ENCODE assay signal across 21 cellular contexts in the genomic region with DNA sequence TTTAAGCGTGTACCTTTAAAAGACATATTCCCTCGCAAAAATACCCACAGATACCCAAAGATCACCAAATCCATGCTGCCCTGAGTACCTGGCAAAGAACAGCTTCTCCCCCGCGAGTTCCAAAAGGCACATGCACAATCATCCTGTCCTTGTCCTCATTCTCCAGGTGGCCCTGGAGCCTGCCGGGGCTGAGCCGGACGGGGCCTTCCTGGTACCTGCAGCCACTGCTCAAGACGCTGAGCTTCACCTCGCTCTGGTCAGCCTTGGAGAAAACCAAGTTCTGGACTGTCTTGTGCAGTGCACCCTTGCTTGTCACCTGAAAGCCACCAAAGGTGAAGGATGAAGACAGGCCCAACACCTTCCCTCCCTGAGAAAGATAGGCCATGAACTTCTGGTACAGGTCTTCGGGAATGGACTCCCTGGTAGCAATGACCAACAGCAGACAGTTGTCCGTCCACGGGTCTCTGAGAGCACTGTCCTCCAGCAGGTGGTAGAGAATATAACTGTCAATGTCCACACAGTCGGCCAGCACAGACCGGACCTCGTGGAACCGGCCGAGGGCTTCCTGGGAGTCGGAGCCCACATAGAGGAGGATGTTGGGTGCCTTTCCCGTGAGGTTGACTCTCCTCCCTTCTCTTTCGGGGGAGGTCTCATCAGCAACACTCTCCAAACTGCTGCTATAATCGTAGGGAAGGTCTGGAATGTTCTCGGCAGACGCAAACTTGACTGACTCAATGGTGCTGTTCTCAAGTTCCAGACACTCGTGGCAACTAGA. TPM values are rescaled to one million over a fixed set of nuclear protein-coding genes. Genes with fewer than 3 reads are reported as not detected.
A peak's percentile ranks its signal among the peaks of the same experiment; 100 is the strongest.
DNase-seq lines count a peak whose midpoint lies in the region; ATAC-seq and TF ChIP-seq lines count a peak whose summit lies in the region.
"Had no signal": no experiment of that assay in that cellular context is flagged by ENCODE, and none has a peak within 500 bp of the region (broad histone marks: within the 10 kb centered on the region; RNA-seq: fewer than 3 reads in every experiment).

No MANE protein-coding gene starts in this region.

- no peaks in the 10 kb centered on the region for H3K9me2 ChIP-seq in HCT116 (ENCODE audit: insufficient read depth)
- H3K9me2 ChIP-seq in PC-3 (replicated peaks; ENCODE audit: low read length): no peaks in the 10 kb centered on the region

- CTCF ChIA-PET in HCT116 (lab: Charles Lee): no interaction called here
- CTCF ChIA-PET in PC-3 (lab: Charles Lee): no interaction called here
- CTCF ChIA-PET in WTC11 (lab: Charles Lee): no interaction called here
- CTCF ChIA-PET in CD4-positive, alpha-beta memory T cell (lab: Charles Lee; ENCODE audit: partially characterized antibody): interaction anchor here (1.2 kb wide), 1 partner anchor 9 kb away, joined by 3 read pairs; no protein-coding TSS in a partner anchor

- intact Hi-C loops in HCT116 (cut with micrococcal nuclease): no loop called here
- intact Hi-C loops in PC-3 (cut with micrococcal nuclease): no loop called here
- intact Hi-C loops in CD4-positive, alpha-beta memory T cell (cut with micrococcal nuclease): no loop called here

- peak overlapping the region; percentile 59; the same call in 1 of the 2 replicates for H3K27ac Mint-ChIP-seq in WTC11
- H3K27ac Mint-ChIP-seq in stimulated activated naive B cell treated with anti-CD40 and anti-IgM and Interleukin-4, amounts not matched to agents 10 μg/mL and 1 μg/mL and 100 μg/mL, for 72 hours: peak overlapping the region; percentile 27
- H3K27ac Mint-ChIP-seq in chondrocyte (ENCODE audit: unreplicated experiment): no peak overlapping the region
- H3K27ac Mint-ChIP-seq in CD4-positive, alpha-beta memory T cell: no peak overlapping the region
- H3K27ac Mint-ChIP-seq: CD14-positive monocyte; CD4-positive, alpha-beta T cell had no signal

- POLR2A ChIA-PET in HCT116 (lab: Charles Lee): no interaction called here
- POLR2A ChIA-PET in PC-3 (lab: Charles Lee; ENCODE audit: unreplicated experiment): no interaction called here
- POLR2A ChIA-PET in WTC11 (lab: Charles Lee): no interaction called here
- POLR2A ChIA-PET in CD4-positive, alpha-beta memory T cell (lab: Charles Lee; ENCODE audit: partially characterized antibody): no interaction called here

- H3K27ac ChIP-seq in HCT116 (ENCODE audit: low read depth, low read length) (no peak overlapping the region), PC-3 (ENCODE audit: low read length) (no peak overlapping the region)
- H3K27ac ChIP-seq in CD4-positive, alpha-beta memory T cell (ENCODE audit: low read depth, low read length): no peak overlapping the region
- H3K27ac ChIP-seq: A549; BLaER1 treated with 17β-estradiol and CSF1 and Interleukin-3, amounts not matched to agents 10 nM and 100 nM; GM23248 had no signal

- H3K9me3 Mint-ChIP-seq in WTC11 (no peaks in the 10 kb centered on the region), chondrocyte (ENCODE audit: low read depth) (no peaks in the 10 kb centered on the region)
- no peaks in the 10 kb centered on the region for H3K9me3 Mint-ChIP-seq in stimulated activated naive B cell treated with anti-CD40 and anti-IgM and Interleukin-4, amounts not matched to agents 10 μg/mL and 1 μg/mL and 100 μg/mL, for 72 hours
- no peaks in the 10 kb centered on the region for H3K9me3 Mint-ChIP-seq in CD4-positive, alpha-beta memory T cell
- H3K9me3 Mint-ChIP-seq: CD4-positive, alpha-beta T cell had no signal

- ATAC-seq in HCT116: no peak
- ATAC-seq in PC-3: no peak
- no peak for ATAC-seq in WTC11
- no peak for ATAC-seq in stimulated activated naive B cell treated with anti-CD40 and anti-IgM and Interleukin-4, amounts not matched to agents 10 μg/mL and 1 μg/mL and 100 μg/mL, for 72 hours (replicated peaks)
- ATAC-seq: A549 had no signal

- H3F3A ChIP-seq in PC-3 (ENCODE audit: low read length, unreplicated experiment): no peaks in the 10 kb centered on the region

- H3K4me3 Mint-ChIP-seq in WTC11: no peak overlapping the region
- H3K4me3 Mint-ChIP-seq in stimulated activated naive B cell treated with anti-CD40 and anti-IgM and Interleukin-4, amounts not matched to agents 10 μg/mL and 1 μg/mL and 100 μg/mL, for 72 hours: no peak overlapping the region
- H3K4me3 Mint-ChIP-seq in chondrocyte (ENCODE audit: unreplicated experiment): no peak overlapping the region
- no peak overlapping the region for H3K4me3 Mint-ChIP-seq in CD4-positive, alpha-beta memory T cell
- H3K4me3 Mint-ChIP-seq: CD14-positive monocyte; CD4-positive, alpha-beta T cell had no signal

- RAD21 ChIA-PET in HCT116 (lab: Charles Lee; ENCODE audit: low non-redundant PET in 1 of 2, low total read pairs in 2 of 2, uncharacterized antibody in 2 of 2, unreplicated experiment in 2 of 2): no interaction called here

- no peaks in the 10 kb centered on the region for H3K79me2 ChIP-seq in HCT116 (ENCODE audit: insufficient read depth, low read length)
- H3K79me2 ChIP-seq in PC-3 (ENCODE audit: low read length): no peaks in the 10 kb centered on the region

- H3K4me3 ChIP-seq in HCT116 (replicated peaks in 1 of 2; ENCODE audit: low read depth in 1 of 2, low read length in 2 of 2) (no peak overlapping the region), PC-3 (ENCODE audit: low read length) (no peak overlapping the region)
- no peak overlapping the region for H3K4me3 ChIP-seq in CD4-positive, alpha-beta memory T cell (ENCODE audit: low read length in 2 of 2)
- H3K4me3 ChIP-seq: A549; BLaER1 treated with 17β-estradiol and CSF1 and Interleukin-3, amounts not matched to agents 10 nM and 100 nM; GM23248 had no signal

- H3K4me1 Mint-ChIP-seq in WTC11: peaks cover 8% of the 10 kb centered on the region
- no peaks in the 10 kb centered on the region for H3K4me1 Mint-ChIP-seq in stimulated activated naive B cell treated with anti-CD40 and anti-IgM and Interleukin-4, amounts not matched to agents 10 μg/mL and 1 μg/mL and 100 μg/mL, for 72 hours
- peaks cover 8% of the 10 kb centered on the region for H3K4me1 Mint-ChIP-seq in chondrocyte (ENCODE audit: low read depth)
- H3K4me1 Mint-ChIP-seq in CD4-positive, alpha-beta memory T cell: peaks cover 0 to 1% (median 0%) of the 10 kb centered on the region in 4 donors
- H3K4me1 Mint-ChIP-seq: CD14-positive monocyte had no signal

- no peak for DNase-seq in HCT116 (ENCODE audit: low read depth, low spot score)
- no peak for DNase-seq in PC-3
- no peak for DNase-seq in WTC11 (ENCODE audit: low spot score)
- no peak for DNase-seq in stimulated activated naive B cell treated with anti-CD40 and anti-IgM and Interleukin-4, amounts not matched to agents 10 μg/mL and 1 μg/mL and 100 μg/mL, for 72 hours
- no peak for DNase-seq in chondrocyte (ENCODE audit: low spot score)
- no peak for DNase-seq in DMS153 treated with DMSO at 0.1 percent for 48 hours (lab: John Stamatoyannopoulos, UW; ENCODE audit: unreplicated experiment)
- no peak for DNase-seq in CD4-positive, alpha-beta memory T cell
- DNase-seq: 8988T; ACHN; AML-193; BE2C; Calu3; CD4-positive, alpha-beta T cell; COR-L47; DND-41; GM23248; H7; HCEC 1CT had no signal

- TF ChIP-seq POLR2A in HCT116 (IDR thresholded peaks at IDR 0.05; ENCODE audit: borderline replicate concordance, extremely low read depth, insufficient read depth, insufficient read length): no peak

- TSS peak; percentile 43 for BruUV-seq in HCT116 (replicated peaks; lab: Mats Ljungman, UMichigan)
- BruUV-seq in PC-3 (replicated peaks; lab: Mats Ljungman, UMichigan): TSS peak; percentile 53

- peaks cover 3 to 7% of the 10 kb centered on the region in 2 experiments; a peak in 3 of 4 replicates for H3K4me1 ChIP-seq in HCT116 (ENCODE audit: control insufficient read depth in 1 of 2, insufficient read depth in 2 of 2, low read length in 2 of 2)
- H3K4me1 ChIP-seq in PC-3 (ENCODE audit: insufficient read depth, low read length): no peaks in the 10 kb centered on the region; the same call in 1 of the 2 replicates
- no peaks in the 10 kb centered on the region for H3K4me1 ChIP-seq in CD4-positive, alpha-beta memory T cell (ENCODE audit: insufficient read depth, low read length)
- H3K4me1 ChIP-seq: A549, BE2C had no signal

- H4K20me1 ChIP-seq in HCT116 (ENCODE audit: insufficient read depth) (no peaks in the 10 kb centered on the region), PC-3 (ENCODE audit: low read length) (no peaks in the 10 kb centered on the region)

- no peak for TF ChIP-seq RAD21 in HCT116 (IDR thresholded peaks at IDR 0.05; ENCODE audit: low read depth)

- H2AFZ ChIP-seq in HCT116 (ENCODE audit: low read depth, low read length, poor library complexity, severe bottlenecking) (no peak overlapping the region), PC-3 (ENCODE audit: low read length) (no peak overlapping the region)
- H2AFZ ChIP-seq: GM23248 had no signal

- TF ChIP-seq CTCF in HCT116 (IDR thresholded peaks at IDR 0.05 in 2 of 3, conservative IDR thresholded peaks at IDR 0.05 in 1 of 3; ENCODE audit: borderline replicate concordance in 1 of 3, insufficient read depth in 1 of 3, low read depth in 2 of 3, low read length in 2 of 3) (no peak), PC-3 (conservative IDR thresholded peaks at IDR 0.05; ENCODE audit: low read depth, low read length) (no peak), WTC11 (IDR thresholded peaks at IDR 0.05) (no peak), chondrocyte (IDR thresholded peaks at IDR 0.05) (no peak)

- no peaks in the 10 kb centered on the region for H3K27me3 ChIP-seq in HCT116 (ENCODE audit: insufficient read depth, low read length)
- H3K27me3 ChIP-seq in PC-3 (ENCODE audit: low read length): no peaks in the 10 kb centered on the region
- no peaks in the 10 kb centered on the region for H3K27me3 ChIP-seq in CD4-positive, alpha-beta memory T cell (ENCODE audit: insufficient read depth, low read length)
- H3K27me3 ChIP-seq: BE2C; BLaER1 treated with 17β-estradiol and CSF1 and Interleukin-3, amounts not matched to agents 10 nM and 100 nM had no signal

- H3K9me3 ChIP-seq in HCT116 (ENCODE audit: control insufficient read depth in 1 of 2, insufficient read depth in 1 of 2, low read depth in 1 of 2, low read length in 2 of 2) (no peaks in the 10 kb centered on the region), PC-3 (ENCODE audit: low read length) (no peaks in the 10 kb centered on the region)
- no peaks in the 10 kb centered on the region for H3K9me3 ChIP-seq in CD4-positive, alpha-beta memory T cell (ENCODE audit: control insufficient read depth in 1 of 2, low read length in 2 of 2)
- H3K9me3 ChIP-seq: A549; BE2C; BLaER1 treated with 17β-estradiol and CSF1 and Interleukin-3, amounts not matched to agents 10 nM and 100 nM had no signal

- H3K27me3 Mint-ChIP-seq in WTC11 (ENCODE audit: low read depth) (no peaks in the 10 kb centered on the region), chondrocyte (ENCODE audit: low read depth) (no peaks in the 10 kb centered on the region)
- no peaks in the 10 kb centered on the region for H3K27me3 Mint-ChIP-seq in stimulated activated naive B cell treated with anti-CD40 and anti-IgM and Interleukin-4, amounts not matched to agents 10 μg/mL and 1 μg/mL and 100 μg/mL, for 72 hours
- H3K27me3 Mint-ChIP-seq in CD4-positive, alpha-beta memory T cell: no peaks in the 10 kb centered on the region
- H3K27me3 Mint-ChIP-seq: CD4-positive, alpha-beta T cell had no signal

- H3K36me3 ChIP-seq in HCT116 (ENCODE audit: control insufficient read depth in 1 of 2, insufficient read depth in 2 of 2, low read length in 2 of 2): 0 out of 4 replicates have a peak, but pooled peaks cover 0 to 3% of the 10 kb centered on the region in 2 experiments
- peaks cover 17% of the 10 kb centered on the region for H3K36me3 ChIP-seq in PC-3 (ENCODE audit: low read depth, low read length)
- H3K36me3 ChIP-seq in CD4-positive, alpha-beta memory T cell (ENCODE audit: insufficient read depth, low read length): no peaks in the 10 kb centered on the region
- H3K36me3 ChIP-seq: BE2C had no signal

- no peaks in the 10 kb centered on the region for H3K36me3 Mint-ChIP-seq in WTC11
- peaks cover 20 to 33% of the 10 kb centered on the region in 2 donors for H3K36me3 Mint-ChIP-seq in stimulated activated naive B cell treated with anti-CD40 and anti-IgM and Interleukin-4, amounts not matched to agents 10 μg/mL and 1 μg/mL and 100 μg/mL, for 72 hours
- peaks cover 27% of the 10 kb centered on the region for H3K36me3 Mint-ChIP-seq in chondrocyte (ENCODE audit: low read depth)
- peaks cover 33 to 34% of the 10 kb centered on the region in 2 donors for H3K36me3 Mint-ChIP-seq in CD4-positive, alpha-beta memory T cell

- no peak overlapping the region for H3K9ac ChIP-seq in HCT116 (ENCODE audit: low read length)
- no peak overlapping the region for H3K9ac ChIP-seq in PC-3 (ENCODE audit: low read length)
- H3K9ac ChIP-seq: BLaER1 treated with 17β-estradiol and CSF1 and Interleukin-3, amounts not matched to agents 10 nM and 100 nM; GM23248 had no signal

- H3K4me2 ChIP-seq in HCT116 (ENCODE audit: low read length): no peak overlapping the region
- no peak overlapping the region for H3K4me2 ChIP-seq in PC-3 (ENCODE audit: low read length)
- H3K4me2 ChIP-seq: A549; BLaER1 treated with 17β-estradiol and CSF1 and Interleukin-3, amounts not matched to agents 10 nM and 100 nM had no signal

RNA-seq across cellular contexts. Expression of a gene that starts 29.9 kb away (rescaled TPM):
- total RNA-seq in HCT116 (2021; ENCODE audit: unreplicated experiment) (18.5 TPM), PC-3 (2014; rRNA removed) (31.7 and 44.1 TPM in 2 replicates), WTC11 (2021) (9.3 to 11.1 TPM (median 10.9 TPM) in 3 replicates), chondrocyte (27.0 to 32.9 TPM (median 30.4 TPM) in 3 replicates)
- polyA plus RNA-seq in HCT116 (2012): 14.5 and 16.5 TPM in 2 replicates
- total RNA-seq in CD4-positive, alpha-beta memory T cell: 10 to 100 TPM; 13.9 to 14.7 TPM
- polyA plus RNA-seq in CD4-positive, alpha-beta memory T cell: 1 to 10 TPM; 8.3 to 8.6 TPM

Comparison
In these comparisons a context has a peak if more than half of its experiments do, and no peak if none do; other contexts are left out.
1. H3K27ac Mint-ChIP-seq: peak in WTC11 (single experiment) and stimulated activated naive B cell treated with anti-CD40 and anti-IgM and Interleukin-4, amounts not matched to agents 10 μg/mL and 1 μg/mL and 100 μg/mL, for 72 hours (single experiment); none in chondrocyte (single experiment) and CD4-positive, alpha-beta memory T cell (0 of 7).